8 cellular contexts compared by ENCODE assay signal in the genomic region with DNA sequence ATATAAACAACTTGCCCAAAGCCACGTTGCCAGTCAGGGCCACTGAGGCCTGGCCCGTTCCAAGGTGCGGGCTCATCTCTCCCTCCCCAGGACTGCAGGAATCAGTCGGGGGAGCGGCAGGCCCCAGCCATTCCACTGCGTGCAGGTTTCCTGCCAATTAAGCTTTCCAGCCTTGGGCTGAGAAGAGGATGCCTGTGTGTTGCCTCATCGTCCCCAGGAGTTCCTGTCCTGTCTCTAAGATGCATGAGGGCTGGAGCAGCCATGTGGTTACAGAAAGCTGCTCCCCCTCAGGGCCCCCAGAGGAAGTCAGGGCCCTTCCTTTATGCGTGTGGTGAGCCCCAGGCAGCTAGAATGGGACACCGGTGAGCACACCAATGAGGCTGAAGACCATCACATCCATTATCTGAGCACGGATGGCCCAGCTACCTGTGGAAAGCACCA. TPM values are rescaled to one million over a fixed set of nuclear protein-coding genes. Genes with fewer than 3 reads are reported as not detected.
DNase-seq lines count a peak whose midpoint lies in the region; ATAC-seq and TF ChIP-seq lines count a peak whose summit lies in the region.
"Not testable (repeated sequence)": the region's sequence is repeated elsewhere in the genome, so short reads cannot be mapped to it uniquely, and the experiment has no call there.

No MANE protein-coding gene starts in this region.

- peaks cover 29% of the 10 kb centered on the region for H3K4me1 Mint-ChIP-seq in activated T-helper 1 cell treated with anti-CD3 and anti-CD28 coated beads, Interleukin-12 subunit alpha, Interleukin-12 subunit beta, Interleukin-2, Interleukin-4 antibody, amounts not matched to agents 30 ng/mL and 10 ng/mL and 1 ng/mL, durations not matched to agents 14 hours and 24 hours and 36 hours (ENCODE audit: low read depth)

- not testable (repeated sequence) for H3K9me2 ChIP-seq in DOHH2 (replicated peaks; ENCODE audit: control insufficient read depth, low read length)

- peak; percentile 37 for ATAC-seq in GM19397 (IDR thresholded peaks at IDR 0.05; ENCODE audit: unreplicated experiment)
- peak; percentile 38 for ATAC-seq in HG02642 (IDR thresholded peaks at IDR 0.05; ENCODE audit: poor library complexity, unreplicated experiment)
- ATAC-seq in SK-N-SH treated with all-trans-retinoic acid at 6 μM for 48 hours, result peak; percentile 26; the same call in 2 of the 3 replicates
- ATAC-seq in stimulated activated naive CD8-positive, alpha-beta T cell treated with anti-CD3 and anti-CD28 coated beads, Interleukin-15, Interleukin-2, amounts not matched to agents 100 U/mL and 50 U/mL, for 24 hours, result peak; percentile 21

- H3K27me3 Mint-ChIP-seq in activated T-helper 1 cell treated with anti-CD3 and anti-CD28 coated beads, Interleukin-12 subunit alpha, Interleukin-12 subunit beta, Interleukin-2, Interleukin-4 antibody, amounts not matched to agents 30 ng/mL and 10 ng/mL and 1 ng/mL, durations not matched to agents 14 hours and 24 hours and 36 hours (ENCODE audit: insufficient read depth), result not testable (repeated sequence)

- in situ Hi-C loops in KBM-7 (cut with MboI; ENCODE audit: low pct_unique_long_range_greater_than_20kb, low sequenced_read_pairs), result not testable (repeated sequence)

- not testable (repeated sequence) for H3K27me3 ChIP-seq in DOHH2 (ENCODE audit: control insufficient read depth, low read length)

- peak overlapping the region; percentile 59 for H3K27ac ChIP-seq in DOHH2 (ENCODE audit: low read depth, low read length)

- not testable (repeated sequence) for H3K9me3 Mint-ChIP-seq in activated T-helper 1 cell treated with anti-CD3 and anti-CD28 coated beads, Interleukin-12 subunit alpha, Interleukin-12 subunit beta, Interleukin-2, Interleukin-4 antibody, amounts not matched to agents 30 ng/mL and 10 ng/mL and 1 ng/mL, durations not matched to agents 14 hours and 24 hours and 36 hours

- H3K9me3 ChIP-seq in DOHH2 (ENCODE audit: control insufficient read depth, insufficient read depth, low read length), result not testable (repeated sequence)

- H3F3A ChIP-seq in DOHH2 (ENCODE audit: control insufficient read depth, insufficient read depth), result not testable (repeated sequence)

- not testable (repeated sequence) for H4K20me1 ChIP-seq in DOHH2 (ENCODE audit: control insufficient read depth, insufficient read depth, low read depth, low read length)

- H3K4me3 ChIP-seq in DOHH2 (ENCODE audit: low read length), result peak overlapping the region; percentile 28

- peak overlapping the region; percentile 86 for H3K27ac Mint-ChIP-seq in activated T-helper 1 cell treated with anti-CD3 and anti-CD28 coated beads, Interleukin-12 subunit alpha, Interleukin-12 subunit beta, Interleukin-2, Interleukin-4 antibody, amounts not matched to agents 30 ng/mL and 10 ng/mL and 1 ng/mL, durations not matched to agents 14 hours and 24 hours and 36 hours

- intact Hi-C loops in activated T-helper 1 cell treated with anti-CD3 and anti-CD28 coated beads, Interleukin-12 subunit alpha, Interleukin-12 subunit beta, Interleukin-2, Interleukin-4 antibody, amounts not matched to agents 30 ng/mL and 10 ng/mL and 1 ng/mL, durations not matched to agents 14 hours and 24 hours and 36 hours (cut with micrococcal nuclease), result loop anchor here (1.0 to 2.0 kb wide), 2 partner anchors 13 to 22 kb away; no protein-coding TSS in a partner anchor

- not testable (repeated sequence) for TF ChIP-seq CTCF in DOHH2 (IDR thresholded peaks at IDR 0.05; ENCODE audit: low read depth, low read length, poor library complexity, severe bottlenecking)

- H3K4me1 ChIP-seq in DOHH2 (ENCODE audit: control insufficient read depth, low read length), result peaks cover 30% of the 10 kb centered on the region

- H3K4me3 Mint-ChIP-seq in activated T-helper 1 cell treated with anti-CD3 and anti-CD28 coated beads, Interleukin-12 subunit alpha, Interleukin-12 subunit beta, Interleukin-2, Interleukin-4 antibody, amounts not matched to agents 30 ng/mL and 10 ng/mL and 1 ng/mL, durations not matched to agents 14 hours and 24 hours and 36 hours, result not testable (repeated sequence)

- H3K4me2 ChIP-seq in DOHH2 (ENCODE audit: low read length), result peak overlapping the region; percentile 39

- not testable (repeated sequence) for H3K36me3 ChIP-seq in DOHH2 (ENCODE audit: control insufficient read depth, low read length)

- H3K36me3 Mint-ChIP-seq in activated T-helper 1 cell treated with anti-CD3 and anti-CD28 coated beads, Interleukin-12 subunit alpha, Interleukin-12 subunit beta, Interleukin-2, Interleukin-4 antibody, amounts not matched to agents 30 ng/mL and 10 ng/mL and 1 ng/mL, durations not matched to agents 14 hours and 24 hours and 36 hours (ENCODE audit: low read depth), result not testable (repeated sequence)

- H3K79me2 ChIP-seq in DOHH2 (ENCODE audit: control insufficient read depth, low read length), result not testable (repeated sequence)

- DNase-seq in KBM-7, result peak; percentile 67
- DNase-seq in activated T-helper 1 cell treated with anti-CD3 and anti-CD28 coated beads, Interleukin-12 subunit alpha, Interleukin-12 subunit beta, Interleukin-2, Interleukin-4 antibody, amounts not matched to agents 30 ng/mL and 10 ng/mL and 1 ng/mL, durations not matched to agents 14 hours and 24 hours and 36 hours (ENCODE audit: low spot score); stimulated activated naive CD8-positive, alpha-beta T cell treated with anti-CD3 and anti-CD28 coated beads, Interleukin-15, Interleukin-2, amounts not matched to agents 100 U/mL and 50 U/mL, for 24 hours: not testable (repeated sequence)
- peak; percentile 29 for DNase-seq in iris pigment epithelial cell (ENCODE audit: low read depth)

RNA-seq across cellular contexts. Expression of a gene that starts 57.7 kb away (rescaled TPM):
- 58.8 and 64.9 TPM in 2 replicates for total RNA-seq in activated T-helper 1 cell treated with anti-CD3 and anti-CD28 coated beads, Interleukin-12 subunit alpha, Interleukin-12 subunit beta, Interleukin-2, Interleukin-4 antibody, amounts not matched to agents 30 ng/mL and 10 ng/mL and 1 ng/mL, durations not matched to agents 14 hours and 24 hours and 36 hours
